1 cellular context compared by ENCODE assay signal in the genomic region with DNA sequence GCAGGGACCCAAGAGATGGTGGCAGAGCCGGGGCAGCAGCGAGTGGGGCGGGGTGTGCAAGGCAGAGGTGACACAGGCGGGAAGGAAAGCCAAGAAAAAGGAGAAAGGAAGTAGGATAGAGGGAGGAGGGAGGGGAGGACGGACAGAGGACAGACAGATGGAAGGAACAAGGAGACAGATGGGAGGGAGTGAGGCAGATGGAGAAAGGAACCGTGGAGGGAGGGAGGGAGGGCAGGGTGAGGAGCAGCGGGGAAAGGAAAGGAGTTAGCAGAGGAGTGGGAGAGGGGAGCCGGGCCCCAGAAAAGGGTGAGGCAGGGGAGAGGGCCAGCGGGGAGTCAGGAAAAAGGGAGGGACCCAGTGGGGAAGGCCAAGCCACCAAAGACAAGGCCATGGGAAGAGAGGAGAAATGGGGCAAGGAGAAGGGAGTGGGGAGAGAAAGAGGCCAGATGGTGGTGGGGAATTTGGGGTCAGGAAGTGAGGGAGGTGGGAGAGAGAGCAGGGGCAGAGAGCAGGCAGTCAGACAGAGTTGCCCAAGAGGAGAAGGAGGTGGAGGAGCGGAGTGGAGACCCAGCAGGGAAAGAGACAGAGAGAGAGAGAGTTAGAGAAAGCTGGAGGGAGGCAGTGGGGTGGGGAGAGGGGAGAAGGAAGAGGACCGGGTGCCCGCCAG.
TF ChIP-seq lines count a peak whose summit lies in the region.

No MANE protein-coding gene starts in this region.

TF ChIP-seq in H1, 55 proteins besides CTCF, POLR2A, EP300 and RAD21:
- TF ChIP-seq HDAC2 (IDR thresholded peaks at IDR 0.05; ENCODE audit: borderline replicate concordance in 1 of 2, low read depth in 2 of 2, low read length in 2 of 2) (no peak), TBP (IDR thresholded peaks at IDR 0.05; ENCODE audit: low read depth, low read length) (no peak), CBX5 (IDR thresholded peaks at IDR 0.05; ENCODE audit: low read depth, low read length) (no peak), FOSL1 (IDR thresholded peaks at IDR 0.05; ENCODE audit: insufficient read depth, low read depth, low read length) (no peak), USF2 (IDR thresholded peaks at IDR 0.05; ENCODE audit: low read length) (no peak)
- TF ChIP-seq, protein P1, sequence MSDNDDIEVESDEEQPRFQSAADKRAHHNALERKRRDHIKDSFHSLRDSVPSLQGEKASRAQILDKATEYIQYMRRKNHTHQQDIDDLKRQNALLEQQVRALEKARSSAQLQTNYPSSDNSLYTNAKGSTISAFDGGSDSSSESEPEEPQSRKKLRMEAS (IDR thresholded peaks at IDR 0.05), result no peak
